22 cellular contexts compared by ENCODE assay signal in the genomic region with DNA sequence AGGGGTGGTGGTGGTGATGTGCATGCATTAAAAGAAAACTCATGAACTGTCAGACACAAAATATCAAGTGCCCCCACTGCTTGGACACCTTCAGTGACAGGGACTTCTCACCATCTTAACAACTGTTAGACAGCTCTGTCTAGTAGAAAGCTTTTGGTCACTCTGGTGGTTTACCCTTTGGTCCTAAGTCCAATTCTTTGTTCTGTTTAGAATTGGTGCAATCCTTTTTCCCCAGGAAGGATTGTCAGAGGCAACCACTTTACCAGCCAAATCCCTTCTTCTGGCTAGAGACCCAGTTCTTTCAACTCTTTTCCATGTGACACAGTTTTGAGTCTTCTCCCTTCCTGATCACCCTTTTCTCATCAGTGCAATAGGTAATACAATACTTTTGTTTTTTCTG.
A peak's percentile ranks its signal among the peaks of the same experiment; 100 is the strongest.
DNase-seq lines count a peak whose midpoint lies in the region; ATAC-seq, FAIRE-seq and TF ChIP-seq lines count a peak whose summit lies in the region.
"Had no signal": no experiment of that assay in that cellular context is flagged by ENCODE, and none has a peak within 500 bp of the region (broad histone marks: within the 10 kb centered on the region; RNA-seq: fewer than 3 reads in every experiment).

No MANE protein-coding gene starts in this region.

- BruUV-seq in HepG2 (replicated peaks; lab: Mats Ljungman, UMichigan), result no TSS peak

- H3K4me1 ChIP-seq in HepG2 (ENCODE audit: insufficient read depth, low read length), result 0 out of 2 replicates have a peak, but pooled peaks cover 4% of the 10 kb centered on the region
- H3K4me1 ChIP-seq: A549, Peyer's patch had no signal

- H3K36me3 ChIP-seq in HepG2 (replicated peaks in 1 of 2; ENCODE audit: control insufficient read depth in 1 of 2, insufficient read depth in 2 of 2, low read length in 2 of 2) (no peaks in the 10 kb centered on the region), neural cell (ENCODE audit: insufficient read depth, low read length) (no peaks in the 10 kb centered on the region)
- H3K36me3 ChIP-seq: BLaER1 treated with 17β-estradiol and CSF1 and Interleukin-3, amounts not matched to agents 10 nM and 100 nM; Peyer's patch had no signal

- H3K4me3 ChIP-seq in HepG2 (replicated peaks in 1 of 3; ENCODE audit: insufficient read depth in 1 of 3, low read depth in 2 of 3, low read length in 3 of 3) (no peak overlapping the region), neural cell (ENCODE audit: low read length) (no peak overlapping the region)
- H3K4me3 ChIP-seq: A549; BLaER1 treated with 17β-estradiol and CSF1 and Interleukin-3, amounts not matched to agents 10 nM and 100 nM; GM23248; Peyer's patch; SK-N-MC had no signal

- DNase-seq in cerebellar cortex (ENCODE audit: low spot score), result peak; percentile 51
- DNase-seq in HepG2 (ENCODE audit: low spot score), result no peak
- no peak for DNase-seq in SIG-M5 treated with dmso at 0.1 percent for 504 hours (lab: John Stamatoyannopoulos, UW; ENCODE audit: unreplicated experiment)
- DNase-seq: AML-193; CD4-positive, alpha-beta T cell; GM23248; MM.1S; NCI-H2029; NCI-H446 treated with DMSO at 0.1 percent for 48 hours; NCI-H526 treated with DMSO at 0.1 percent for 48 hours; OCI-M1; Peyer's patch; SHP77 treated with DMSO at 0.1 percent for 48 hours had no signal

- no peak for TF ChIP-seq RAD21 in HepG2 (CRISPR knock-in tag; IDR thresholded peaks at IDR 0.05)
- no peak for TF ChIP-seq RAD21 in neural cell (conservative IDR thresholded peaks at IDR 0.05)

- intact Hi-C loops in HepG2 (cut with micrococcal nuclease; ENCODE audit: unreplicated experiment), result no loop called here

- no peak for FAIRE-seq in HepG2 (lab: Jason Lieb, UNC)
- FAIRE-seq: A549, D721Med had no signal

- TF ChIP-seq EP300 in HepG2 (IDR thresholded peaks at IDR 0.05; ENCODE audit: low read depth in 2 of 2, low read length in 2 of 2) (no peak), HepG2 (CRISPR knock-in tag; IDR thresholded peaks at IDR 0.05; ENCODE audit: borderline replicate concordance) (no peak), neural cell (conservative IDR thresholded peaks at IDR 0.05; ENCODE audit: poor library complexity, severe bottlenecking) (no peak)

- no peaks in the 10 kb centered on the region for H3F3A ChIP-seq in neural cell (ENCODE audit: insufficient read depth, low read length, poor library complexity, severe bottlenecking)

- H3K27me3 ChIP-seq in HepG2 (ENCODE audit: control insufficient read depth in 1 of 2, insufficient read depth in 2 of 2, low read length in 2 of 2) (peaks cover 0 to 15% of the 10 kb centered on the region in 2 experiments; a peak in 1 of 5 replicates), neural cell (ENCODE audit: insufficient read depth, low read depth, low read length) (no peaks in the 10 kb centered on the region)
- H3K27me3 ChIP-seq: BLaER1 treated with 17β-estradiol and CSF1 and Interleukin-3, amounts not matched to agents 10 nM and 100 nM; Peyer's patch had no signal

- no peaks in the 10 kb centered on the region for H3K9me2 ChIP-seq in neural cell (ENCODE audit: insufficient read depth, low read length)

- no peak for TF ChIP-seq CTCF in HepG2 (CRISPR knock-in tag; IDR thresholded peaks at IDR 0.05)
- no peak for TF ChIP-seq CTCF in neural cell (IDR thresholded peaks at IDR 0.05; ENCODE audit: poor library complexity, severe bottlenecking)

- H4K20me1 ChIP-seq in HepG2 (ENCODE audit: insufficient read depth, low read length), result no peaks in the 10 kb centered on the region
- H4K20me1 ChIP-seq in neural cell (ENCODE audit: insufficient read depth), result no peaks in the 10 kb centered on the region
- H4K20me1 ChIP-seq: BLaER1 treated with 17β-estradiol and CSF1 and Interleukin-3, amounts not matched to agents 10 nM and 100 nM had no signal

- POLR2A ChIA-PET in HepG2 (lab: Yijun Ruan, JAX), result no interaction called here

- TF ChIP-seq POLR2A in HepG2 (IDR thresholded peaks at IDR 0.05; ENCODE audit: insufficient read depth in 1 of 2, low read depth in 2 of 2, low read length in 2 of 2), result no peak

- H3K4me2 ChIP-seq in HepG2 (ENCODE audit: low read depth, low read length) (no peak overlapping the region), neural cell (ENCODE audit: low read length) (no peak overlapping the region)
- H3K4me2 ChIP-seq: A549; BLaER1 treated with 17β-estradiol and CSF1 and Interleukin-3, amounts not matched to agents 10 nM and 100 nM; KMS-11 had no signal

- in situ Hi-C loops in HepG2 (cut with HindIII; ENCODE audit: extremely low pct_ligation_motif_present, low pct_unique_long_range_greater_than_20kb), result no loop called here

- H3K9ac ChIP-seq in HepG2 (ENCODE audit: insufficient read depth, low read depth, low read length), result no peak overlapping the region
- H3K9ac ChIP-seq in neural cell (ENCODE audit: low read length), result peak overlapping the region; percentile 29
- H3K9ac ChIP-seq: BLaER1 treated with 17β-estradiol and CSF1 and Interleukin-3, amounts not matched to agents 10 nM and 100 nM; GM23248; KMS-11 had no signal

- H2AFZ ChIP-seq in HepG2 (ENCODE audit: low read length) (no peak overlapping the region), neural cell (ENCODE audit: low read depth, low read length) (no peak overlapping the region)
- H2AFZ ChIP-seq: GM23248 had no signal

- ATAC-seq in HepG2 (peak; percentile 45), GM18519 (IDR thresholded peaks at IDR 0.05; ENCODE audit: low FRiP score, unreplicated experiment) (no peak), HG03139 (IDR thresholded peaks at IDR 0.05; ENCODE audit: unreplicated experiment) (no peak), HG02571 (IDR thresholded peaks at IDR 0.05; ENCODE audit: unreplicated experiment) (no peak)
- ATAC-seq: A549 had no signal

- H3K9me3 ChIP-seq in HepG2 (ENCODE audit: low read length), result no peaks in the 10 kb centered on the region
- no peaks in the 10 kb centered on the region for H3K9me3 ChIP-seq in neural cell (ENCODE audit: low read length)
- H3K9me3 ChIP-seq: A549; BLaER1 treated with 17β-estradiol and CSF1 and Interleukin-3, amounts not matched to agents 10 nM and 100 nM; Peyer's patch had no signal

- H3K27ac ChIP-seq in HepG2 (ENCODE audit: extremely low read length, insufficient read depth, low read length) (no peak overlapping the region), neural cell (ENCODE audit: low read length) (no peak overlapping the region)
- H3K27ac ChIP-seq: A549; BLaER1 treated with 17β-estradiol and CSF1 and Interleukin-3, amounts not matched to agents 10 nM and 100 nM; GM23248; KMS-11; Peyer's patch; SK-N-MC had no signal

- CTCF ChIA-PET in HepG2 (lab: Yijun Ruan, JAX; ENCODE audit: low intra/inter-chr PET ratio, low total read pairs), result no interaction called here

- no peaks in the 10 kb centered on the region for H3K79me2 ChIP-seq in HepG2 (ENCODE audit: insufficient read depth, low read length)
- no peaks in the 10 kb centered on the region for H3K79me2 ChIP-seq in neural cell (replicated peaks; ENCODE audit: insufficient read depth, low read length)

TF ChIP-seq in HepG2, 621 proteins besides CTCF, POLR2A, EP300 and RAD21:
- no peak for TF ChIP-seq ZNF724P (CRISPR knock-in tag; IDR thresholded peaks at IDR 0.05; ENCODE audit: borderline replicate concordance)

TF ChIP-seq in neural cell, 6 proteins besides CTCF, POLR2A, EP300 and RAD21:
- no peak for TF ChIP-seq POLR2AphosphoS5 (IDR thresholded peaks at IDR 0.05)
- TF ChIP-seq SMC3 (conservative IDR thresholded peaks at IDR 0.05; ENCODE audit: poor library complexity), result no peak
- TF ChIP-seq EZH2 (IDR thresholded peaks at IDR 0.05; ENCODE audit: borderline replicate concordance, insufficient read depth, low read length, poor library complexity, severe bottlenecking), result no peak
- TF ChIP-seq MXI1 (conservative IDR thresholded peaks at IDR 0.05; ENCODE audit: poor library complexity, severe bottlenecking), result no peak
- TF ChIP-seq TAF1 (IDR thresholded peaks at IDR 0.05; ENCODE audit: low read depth), result no peak
- TF ChIP-seq, protein P1, sequence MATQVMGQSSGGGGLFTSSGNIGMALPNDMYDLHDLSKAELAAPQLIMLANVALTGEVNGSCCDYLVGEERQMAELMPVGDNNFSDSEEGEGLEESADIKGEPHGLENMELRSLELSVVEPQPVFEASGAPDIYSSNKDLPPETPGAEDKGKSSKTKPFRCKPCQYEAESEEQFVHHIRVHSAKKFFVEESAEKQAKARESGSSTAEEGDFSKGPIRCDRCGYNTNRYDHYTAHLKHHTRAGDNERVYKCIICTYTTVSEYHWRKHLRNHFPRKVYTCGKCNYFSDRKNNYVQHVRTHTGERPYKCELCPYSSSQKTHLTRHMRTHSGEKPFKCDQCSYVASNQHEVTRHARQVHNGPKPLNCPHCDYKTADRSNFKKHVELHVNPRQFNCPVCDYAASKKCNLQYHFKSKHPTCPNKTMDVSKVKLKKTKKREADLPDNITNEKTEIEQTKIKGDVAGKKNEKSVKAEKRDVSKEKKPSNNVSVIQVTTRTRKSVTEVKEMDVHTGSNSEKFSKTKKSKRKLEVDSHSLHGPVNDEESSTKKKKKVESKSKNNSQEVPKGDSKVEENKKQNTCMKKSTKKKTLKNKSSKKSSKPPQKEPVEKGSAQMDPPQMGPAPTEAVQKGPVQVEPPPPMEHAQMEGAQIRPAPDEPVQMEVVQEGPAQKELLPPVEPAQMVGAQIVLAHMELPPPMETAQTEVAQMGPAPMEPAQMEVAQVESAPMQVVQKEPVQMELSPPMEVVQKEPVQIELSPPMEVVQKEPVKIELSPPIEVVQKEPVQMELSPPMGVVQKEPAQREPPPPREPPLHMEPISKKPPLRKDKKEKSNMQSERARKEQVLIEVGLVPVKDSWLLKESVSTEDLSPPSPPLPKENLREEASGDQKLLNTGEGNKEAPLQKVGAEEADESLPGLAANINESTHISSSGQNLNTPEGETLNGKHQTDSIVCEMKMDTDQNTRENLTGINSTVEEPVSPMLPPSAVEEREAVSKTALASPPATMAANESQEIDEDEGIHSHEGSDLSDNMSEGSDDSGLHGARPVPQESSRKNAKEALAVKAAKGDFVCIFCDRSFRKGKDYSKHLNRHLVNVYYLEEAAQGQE (IDR thresholded peaks at IDR 0.05; ENCODE audit: borderline replicate concordance), result no peak
